8 cellular contexts compared by ENCODE assay signal in genomic region chr4:10106421-10107039, GRCh38. TPM values are rescaled to one million over a fixed set of nuclear protein-coding genes. Genes with fewer than 3 reads are reported as not detected.
DNase-seq lines count a peak whose midpoint lies in the region; ATAC-seq and TF ChIP-seq lines count a peak whose summit lies in the region.

No MANE protein-coding gene starts in this region.

- peak; percentile 60 for ATAC-seq in GM18511 (IDR thresholded peaks at IDR 0.05; ENCODE audit: unreplicated experiment)

- H3K4me3 ChIP-seq in Peyer's patch: no peak overlapping the region

- peaks cover 0 to 49% (median 0%) of the 10 kb centered on the region in 3 donors for H3K36me3 ChIP-seq in Peyer's patch

- DNase-seq in Peyer's patch (peak in 2 of 3 donors; percentile 37 to 79), foreskin melanocyte (peak; percentile 97), pulmonary artery endothelial cell (ENCODE audit: low read depth, low spot score) (peak; percentile 74), ureter (ENCODE audit: low spot score) (peak; percentile 85), pons (ENCODE audit: low spot score) (no peak), KBM-7 (no peak)
- peak; percentile 90 for DNase-seq in activated effector memory CD4-positive, alpha-beta T cell treated with anti-CD3 and anti-CD28 coated beads, Interleukin-2, amount 50 U/mL, for 16 hours

- H3K27ac ChIP-seq in Peyer's patch: peak overlapping the region; percentile 53 to 85 (median 62)

- H3K9me3 ChIP-seq in Peyer's patch: no peaks in the 10 kb centered on the region

- no peak for TF ChIP-seq CTCF in Peyer's patch (IDR thresholded peaks at IDR 0.05)

- in situ Hi-C loops in KBM-7 (cut with MboI; ENCODE audit: low pct_unique_long_range_greater_than_20kb, low sequenced_read_pairs): no loop called here

- TF ChIP-seq POLR2A in Peyer's patch (IDR thresholded peaks at IDR 0.05): no peak

- H3K27me3 ChIP-seq in Peyer's patch: no peaks in the 10 kb centered on the region

- H3K4me1 ChIP-seq in Peyer's patch: peaks cover 0 to 86% (median 43%) of the 10 kb centered on the region in 4 donors

RNA-seq across cellular contexts. Expression of gene WDR1, which starts 10.1 kb away (rescaled TPM):
- total RNA-seq in Peyer's patch (100 to 1,000 TPM; 170 to 192 (median 180) TPM), pulmonary artery endothelial cell (622 and 632 TPM in 2 replicates), ureter (385 TPM)

Comparison
In these comparisons a context has a peak if more than half of its experiments do, and no peak if none do; other contexts are left out.
1. DNase-seq: peak in Peyer's patch (2 of 3), activated effector memory CD4-positive, alpha-beta T cell treated with anti-CD3 and anti-CD28 coated beads, Interleukin-2, amount 50 U/mL, for 16 hours (single experiment), foreskin melanocyte (single experiment), pulmonary artery endothelial cell (single experiment) and ureter (single experiment); none in pons (single experiment) and KBM-7 (single experiment).